ENCODE assay signal across 9 cellular contexts in the genomic region with DNA sequence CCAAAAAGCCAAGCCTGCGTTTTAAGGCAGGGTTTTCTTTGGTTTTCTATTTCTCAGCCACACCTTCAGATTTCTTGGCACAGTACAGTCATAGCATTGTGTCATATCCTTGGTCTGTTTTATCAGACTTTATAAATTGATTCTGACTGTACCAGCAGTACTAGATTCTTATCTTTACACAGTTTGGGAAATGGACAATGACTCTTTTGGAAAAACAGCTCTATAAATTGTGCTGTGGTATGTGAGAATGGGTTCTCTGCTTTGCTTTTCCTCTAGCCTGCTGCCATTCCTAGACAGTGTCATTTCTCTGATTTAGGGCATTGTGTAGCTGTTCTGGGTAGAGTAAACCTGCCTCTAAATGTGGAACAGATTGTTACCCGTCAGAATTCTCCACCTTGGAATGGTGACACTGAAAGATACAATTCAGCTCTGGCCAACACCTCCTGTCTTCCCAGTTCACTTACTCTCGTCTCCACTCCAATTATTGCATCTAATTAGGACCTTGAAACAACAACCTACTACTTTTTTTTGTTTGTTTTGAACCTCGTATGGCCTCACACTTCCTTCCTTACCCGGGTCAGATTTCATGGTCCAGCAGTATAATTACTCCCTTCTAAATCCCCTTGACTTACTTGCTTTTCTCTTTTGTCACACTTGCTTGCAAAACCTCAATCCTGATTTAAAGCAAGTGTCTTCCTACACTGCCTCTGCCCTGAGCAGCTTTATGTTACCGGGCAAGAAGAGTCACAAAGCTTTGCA.
DNase-seq lines count a peak whose midpoint lies in the region; ATAC-seq and TF ChIP-seq lines count a peak whose summit lies in the region.
"Had no signal": no experiment of that assay in that cellular context is flagged by ENCODE, and none has a peak within 500 bp of the region (broad histone marks: within the 10 kb centered on the region; RNA-seq: fewer than 3 reads in every experiment).

No MANE protein-coding gene starts in this region.

- WGBS in gastroesophageal sphincter (ENCODE audit: low coverage in 1 of 2), 2 donors: 25 to 26% methylated on average over 5 to 6 of the region's 6 CpGs

- H3K4me1 ChIP-seq in SJSA1 (replicated peaks) (peaks cover 25% of the 10 kb centered on the region), gastroesophageal sphincter (peaks cover 9 to 46% (median 18%) of the 10 kb centered on the region in 3 donors), skeletal muscle tissue (ENCODE audit: control insufficient read depth in 3 of 3, insufficient read depth in 3 of 3, low read length in 3 of 3) (peaks cover 11 to 15% (median 15%) of the 10 kb centered on the region in 3 donors)

- H3K9ac ChIP-seq in skeletal muscle tissue (ENCODE audit: low read depth in 1 of 3, low read length in 3 of 3): no peak overlapping the region

- no peak overlapping the region for H3K4me3 Mint-ChIP-seq in type B pancreatic cell
- H3K4me3 Mint-ChIP-seq: dendritic cell treated with granulocyte-macrophage colony-stimulating factor and Interleukin-4, amounts not matched to agents 40 ng/mL and 50 ng/mL, for 4 days had no signal

- H3K36me3 Mint-ChIP-seq in type B pancreatic cell: peaks cover 9% of the 10 kb centered on the region

- TF ChIP-seq CTCF in gastroesophageal sphincter (IDR thresholded peaks at IDR 0.05) (no peak), type B pancreatic cell (conservative IDR thresholded peaks at IDR 0.05) (no peak)

- no peaks in the 10 kb centered on the region for H3K4me1 Mint-ChIP-seq in type B pancreatic cell (ENCODE audit: unreplicated experiment)

- no peaks in the 10 kb centered on the region for H3K9me3 Mint-ChIP-seq in type B pancreatic cell
- H3K9me3 Mint-ChIP-seq: dendritic cell treated with granulocyte-macrophage colony-stimulating factor and Interleukin-4, amounts not matched to agents 40 ng/mL and 50 ng/mL, for 4 days had no signal

- no peak for TF ChIP-seq EP300 in gastroesophageal sphincter (IDR thresholded peaks at IDR 0.05)

- no peak for TF ChIP-seq POLR2A in gastroesophageal sphincter (IDR thresholded peaks at IDR 0.05)

- H3K9me3 ChIP-seq in SJSA1 (replicated peaks): no peaks in the 10 kb centered on the region
- no peaks in the 10 kb centered on the region for H3K9me3 ChIP-seq in gastroesophageal sphincter
- H3K9me3 ChIP-seq in skeletal muscle tissue (ENCODE audit: control insufficient read depth in 3 of 3, low read length in 3 of 3): no peaks in the 10 kb centered on the region

- no peaks in the 10 kb centered on the region for H3K27me3 ChIP-seq in SJSA1 (replicated peaks)
- H3K27me3 ChIP-seq in gastroesophageal sphincter: no peaks in the 10 kb centered on the region
- H3K27me3 ChIP-seq in skeletal muscle tissue (ENCODE audit: control insufficient read depth in 3 of 3, insufficient read depth in 3 of 3, low read length in 3 of 3): no peaks in the 10 kb centered on the region

- no peaks in the 10 kb centered on the region for H3K27me3 Mint-ChIP-seq in type B pancreatic cell
- H3K27me3 Mint-ChIP-seq: dendritic cell treated with granulocyte-macrophage colony-stimulating factor and Interleukin-4, amounts not matched to agents 40 ng/mL and 50 ng/mL, for 4 days had no signal

- peak; percentile 79 for DNase-seq in H4 (ENCODE audit: low spot score)
- DNase-seq in SJSA1 (ENCODE audit: low read depth in 1 of 2, low spot score in 2 of 2): peak in 1 of 2 experiments; percentile 42
- DNase-seq in SKM-1 treated with dmso at 0.1 percent for 144 hours (lab: John Stamatoyannopoulos, UW; ENCODE audit: unreplicated experiment): no peak
- no peak for DNase-seq in type B pancreatic cell (ENCODE audit: extremely low spot score, unreplicated experiment)
- no peak for DNase-seq in GDM1 (lab: John Stamatoyannopoulos, UW)
- DNase-seq in SIG-M5 treated with dmso at 0.1 percent for 504 hours (lab: John Stamatoyannopoulos, UW; ENCODE audit: unreplicated experiment): no peak

- H3K4me3 ChIP-seq in SJSA1 (no peak overlapping the region), gastroesophageal sphincter (no peak overlapping the region), skeletal muscle tissue (ENCODE audit: low read length in 3 of 3) (no peak overlapping the region)

- no peaks in the 10 kb centered on the region for H3K36me3 ChIP-seq in SJSA1
- no peaks in the 10 kb centered on the region for H3K36me3 ChIP-seq in gastroesophageal sphincter
- no peaks in the 10 kb centered on the region for H3K36me3 ChIP-seq in skeletal muscle tissue (ENCODE audit: control insufficient read depth in 3 of 3, insufficient read depth in 3 of 3, low read length in 3 of 3)

- 0 out of 2 replicates have a peak overlapping the region, but pooled peaks have one; percentile 1 for H3K27ac ChIP-seq in SJSA1
- peak overlapping the region; percentile 36 to 58 (median 43) for H3K27ac ChIP-seq in gastroesophageal sphincter
- peak overlapping the region; percentile 52 for H3K27ac ChIP-seq in skeletal muscle tissue (ENCODE audit: low read depth, low read length)

- peak; percentile 86 for ATAC-seq in gastroesophageal sphincter

- H3K27ac Mint-ChIP-seq in type B pancreatic cell: no peak overlapping the region
- H3K27ac Mint-ChIP-seq: dendritic cell treated with granulocyte-macrophage colony-stimulating factor and Interleukin-4, amounts not matched to agents 40 ng/mL and 50 ng/mL, for 4 days had no signal

Comparison
In these comparisons a context has a peak if more than half of its experiments do, and no peak if none do; other contexts are left out.
1. H3K27ac ChIP-seq: peak in every context shown above with its lines; median percentile 52 in skeletal muscle tissue; 43 in gastroesophageal sphincter; 1 in SJSA1.